1 cellular context compared by ENCODE assay signal in the genomic region with DNA sequence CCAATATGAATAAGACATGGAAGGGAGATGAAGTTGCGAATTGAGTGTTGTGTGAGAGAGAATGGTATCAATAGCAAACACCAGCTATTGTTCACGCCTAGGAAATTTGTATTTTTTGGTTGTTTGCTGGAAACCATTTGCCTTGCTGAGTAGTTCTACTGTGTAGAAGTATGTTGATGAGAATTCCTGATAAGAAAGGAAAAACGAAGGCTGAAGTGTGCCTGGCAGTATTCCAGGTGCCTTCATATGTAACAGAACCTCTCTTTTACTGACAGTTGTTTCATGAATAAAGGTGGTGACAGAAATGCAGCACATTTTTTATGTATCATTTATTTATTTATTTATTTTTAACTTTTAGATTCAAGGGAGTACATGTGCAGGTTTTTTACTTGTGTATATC.
TF ChIP-seq lines count a peak whose summit lies in the region.

No MANE protein-coding gene starts in this region.

TF ChIP-seq in SK-N-SH treated with all-trans-retinoic acid at 6 μM for 48 hours, 23 proteins besides CTCF, POLR2A, EP300 and RAD21 (continued from another document):
- TF ChIP-seq, protein P1, sequence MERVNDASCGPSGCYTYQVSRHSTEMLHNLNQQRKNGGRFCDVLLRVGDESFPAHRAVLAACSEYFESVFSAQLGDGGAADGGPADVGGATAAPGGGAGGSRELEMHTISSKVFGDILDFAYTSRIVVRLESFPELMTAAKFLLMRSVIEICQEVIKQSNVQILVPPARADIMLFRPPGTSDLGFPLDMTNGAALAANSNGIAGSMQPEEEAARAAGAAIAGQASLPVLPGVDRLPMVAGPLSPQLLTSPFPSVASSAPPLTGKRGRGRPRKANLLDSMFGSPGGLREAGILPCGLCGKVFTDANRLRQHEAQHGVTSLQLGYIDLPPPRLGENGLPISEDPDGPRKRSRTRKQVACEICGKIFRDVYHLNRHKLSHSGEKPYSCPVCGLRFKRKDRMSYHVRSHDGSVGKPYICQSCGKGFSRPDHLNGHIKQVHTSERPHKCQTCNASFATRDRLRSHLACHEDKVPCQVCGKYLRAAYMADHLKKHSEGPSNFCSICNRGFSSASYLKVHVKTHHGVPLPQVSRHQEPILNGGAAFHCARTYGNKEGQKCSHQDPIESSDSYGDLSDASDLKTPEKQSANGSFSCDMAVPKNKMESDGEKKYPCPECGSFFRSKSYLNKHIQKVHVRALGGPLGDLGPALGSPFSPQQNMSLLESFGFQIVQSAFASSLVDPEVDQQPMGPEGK (CRISPR knock-in tag; IDR thresholded peaks at IDR 0.05; ENCODE audit: borderline replicate concordance) = no peak
- no peak for TF ChIP-seq ISL1 (CRISPR knock-in tag; IDR thresholded peaks at IDR 0.05)
- TF ChIP-seq ZNF8 (CRISPR knock-in tag; IDR thresholded peaks at IDR 0.05) = no peak
- TF ChIP-seq ZNF565 (CRISPR knock-in tag; conservative IDR thresholded peaks at IDR 0.05; ENCODE audit: low read depth) = no peak
